In the genomic region with DNA sequence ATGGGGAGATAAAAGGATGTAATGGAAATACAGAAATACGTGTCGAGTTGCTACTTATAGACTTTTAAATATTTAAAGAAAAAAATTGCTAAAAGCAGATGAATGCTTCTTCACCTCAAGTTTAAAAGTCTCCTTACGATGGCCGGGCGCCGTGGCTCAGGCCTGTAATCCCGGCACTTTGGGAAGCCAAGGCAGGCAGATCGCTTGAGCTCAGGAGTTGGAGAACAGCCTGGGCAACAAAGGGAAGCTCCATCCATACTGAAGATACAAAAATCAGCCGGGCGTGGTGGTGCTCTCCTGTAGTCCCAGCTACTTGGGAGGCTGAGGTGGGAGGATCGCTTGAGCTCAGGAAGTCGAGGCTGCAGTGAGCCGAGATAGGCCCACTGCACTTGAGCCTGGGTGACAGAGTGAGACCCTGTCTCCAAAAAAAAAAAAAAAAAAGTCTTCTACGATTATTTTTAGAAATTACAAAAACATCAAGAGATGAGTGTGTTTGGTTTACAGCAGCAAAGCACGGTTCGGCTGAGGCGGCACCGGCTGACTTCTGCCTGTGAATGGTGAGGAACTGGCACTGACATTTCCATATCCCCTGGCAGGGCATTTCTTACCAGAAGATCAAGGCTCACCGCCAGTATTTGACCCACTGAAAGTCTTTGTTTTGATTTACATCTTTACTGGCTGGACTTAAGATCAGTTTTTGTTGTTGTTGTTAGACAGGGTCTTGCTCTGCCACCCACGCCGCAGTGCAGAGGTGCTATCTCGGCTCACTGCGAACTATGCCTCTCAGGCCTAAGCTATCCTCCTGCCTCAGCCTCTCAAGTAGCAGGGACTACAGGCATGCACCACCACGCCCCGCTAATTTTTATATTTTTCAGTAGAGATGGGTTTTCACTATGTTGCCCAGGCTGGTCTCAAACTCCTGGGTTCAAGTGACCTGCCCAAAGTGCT, we compare ENCODE assay signal across 2 cellular contexts.
TF ChIP-seq lines count a peak whose summit lies in the region.

No MANE protein-coding gene starts in this region.

TF ChIP-seq in A549, 52 proteins besides CTCF, POLR2A, EP300 and RAD21:
- TF ChIP-seq GATA3 (IDR thresholded peaks at IDR 0.05; ENCODE audit: borderline replicate concordance): no peak
- TF ChIP-seq, protein P1, sequence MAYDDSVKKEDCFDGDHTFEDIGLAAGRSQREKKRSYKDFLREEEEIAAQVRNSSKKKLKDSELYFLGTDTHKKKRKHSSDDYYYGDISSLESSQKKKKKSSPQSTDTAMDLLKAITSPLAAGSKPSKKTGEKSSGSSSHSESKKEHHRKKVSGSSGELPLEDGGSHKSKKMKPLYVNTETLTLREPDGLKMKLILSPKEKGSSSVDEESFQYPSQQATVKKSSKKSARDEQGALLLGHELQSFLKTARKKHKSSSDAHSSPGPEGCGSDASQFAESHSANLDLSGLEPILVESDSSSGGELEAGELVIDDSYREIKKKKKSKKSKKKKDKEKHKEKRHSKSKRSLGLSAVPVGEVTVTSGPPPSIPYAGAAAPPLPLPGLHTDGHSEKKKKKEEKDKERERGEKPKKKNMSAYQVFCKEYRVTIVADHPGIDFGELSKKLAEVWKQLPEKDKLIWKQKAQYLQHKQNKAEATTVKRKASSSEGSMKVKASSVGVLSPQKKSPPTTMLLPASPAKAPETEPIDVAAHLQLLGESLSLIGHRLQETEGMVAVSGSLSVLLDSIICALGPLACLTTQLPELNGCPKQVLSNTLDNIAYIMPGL (CRISPR knock-in tag; IDR thresholded peaks at IDR 0.05; ENCODE audit: borderline replicate concordance): no peak
- no peak for TF ChIP-seq HEYL (CRISPR knock-in tag; IDR thresholded peaks at IDR 0.05)
- no peak for TF ChIP-seq ZFP36 (IDR thresholded peaks at IDR 0.05; ENCODE audit: borderline replicate concordance, partially characterized antibody)
- TF ChIP-seq RNF2 (IDR thresholded peaks at IDR 0.05; ENCODE audit: borderline replicate concordance, low read depth): no peak
- TF ChIP-seq, protein P2, sequence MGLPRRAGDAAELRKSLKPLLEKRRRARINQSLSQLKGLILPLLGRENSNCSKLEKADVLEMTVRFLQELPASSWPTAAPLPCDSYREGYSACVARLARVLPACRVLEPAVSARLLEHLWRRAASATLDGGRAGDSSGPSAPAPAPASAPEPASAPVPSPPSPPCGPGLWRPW (IDR thresholded peaks at IDR 0.05): no peak
- no peak for TF ChIP-seq RCOR1 (IDR thresholded peaks at IDR 0.05; ENCODE audit: low read depth, low read length)
- TF ChIP-seq POLR2AphosphoS2 (conservative IDR thresholded peaks at IDR 0.05; ENCODE audit: low read length): no peak
- TF ChIP-seq, protein P3, sequence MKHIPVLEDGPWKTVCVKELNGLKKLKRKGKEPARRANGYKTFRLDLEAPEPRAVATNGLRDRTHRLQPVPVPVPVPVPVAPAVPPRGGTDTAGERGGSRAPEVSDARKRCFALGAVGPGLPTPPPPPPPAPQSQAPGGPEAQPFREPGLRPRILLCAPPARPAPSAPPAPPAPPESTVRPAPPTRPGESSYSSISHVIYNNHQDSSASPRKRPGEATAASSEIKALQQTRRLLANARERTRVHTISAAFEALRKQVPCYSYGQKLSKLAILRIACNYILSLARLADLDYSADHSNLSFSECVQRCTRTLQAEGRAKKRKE (CRISPR knock-in tag; IDR thresholded peaks at IDR 0.05; ENCODE audit: low read depth): no peak
- no peak for TF ChIP-seq ZC3H11A (IDR thresholded peaks at IDR 0.05)
- TF ChIP-seq NPAS2 (CRISPR knock-in tag; IDR thresholded peaks at IDR 0.05; ENCODE audit: borderline replicate concordance): no peak
- no peak for TF ChIP-seq HOXB13 (CRISPR knock-in tag; IDR thresholded peaks at IDR 0.05; ENCODE audit: low read depth)
- no peak for TF ChIP-seq PHF8 (IDR thresholded peaks at IDR 0.05; ENCODE audit: borderline replicate concordance, low read depth)
- no peak for TF ChIP-seq FOXS1 (CRISPR knock-in tag; IDR thresholded peaks at IDR 0.05)
- TF ChIP-seq CEBPB (IDR thresholded peaks at IDR 0.05): no peak
TF ChIP-seq in A549: peak in this region for 0.

TF ChIP-seq in GM12878, 131 proteins besides CTCF, POLR2A, EP300 and RAD21:
- TF ChIP-seq SREBF1 (IDR thresholded peaks at IDR 0.05; ENCODE audit: low read length) (no peak), ZNF274 (IDR thresholded peaks at IDR 0.05; ENCODE audit: insufficient read depth, insufficient read length) (no peak), RFX5 (IDR thresholded peaks at IDR 0.05; ENCODE audit: low read depth, low read length) (no peak)
- TF ChIP-seq, protein P4, sequence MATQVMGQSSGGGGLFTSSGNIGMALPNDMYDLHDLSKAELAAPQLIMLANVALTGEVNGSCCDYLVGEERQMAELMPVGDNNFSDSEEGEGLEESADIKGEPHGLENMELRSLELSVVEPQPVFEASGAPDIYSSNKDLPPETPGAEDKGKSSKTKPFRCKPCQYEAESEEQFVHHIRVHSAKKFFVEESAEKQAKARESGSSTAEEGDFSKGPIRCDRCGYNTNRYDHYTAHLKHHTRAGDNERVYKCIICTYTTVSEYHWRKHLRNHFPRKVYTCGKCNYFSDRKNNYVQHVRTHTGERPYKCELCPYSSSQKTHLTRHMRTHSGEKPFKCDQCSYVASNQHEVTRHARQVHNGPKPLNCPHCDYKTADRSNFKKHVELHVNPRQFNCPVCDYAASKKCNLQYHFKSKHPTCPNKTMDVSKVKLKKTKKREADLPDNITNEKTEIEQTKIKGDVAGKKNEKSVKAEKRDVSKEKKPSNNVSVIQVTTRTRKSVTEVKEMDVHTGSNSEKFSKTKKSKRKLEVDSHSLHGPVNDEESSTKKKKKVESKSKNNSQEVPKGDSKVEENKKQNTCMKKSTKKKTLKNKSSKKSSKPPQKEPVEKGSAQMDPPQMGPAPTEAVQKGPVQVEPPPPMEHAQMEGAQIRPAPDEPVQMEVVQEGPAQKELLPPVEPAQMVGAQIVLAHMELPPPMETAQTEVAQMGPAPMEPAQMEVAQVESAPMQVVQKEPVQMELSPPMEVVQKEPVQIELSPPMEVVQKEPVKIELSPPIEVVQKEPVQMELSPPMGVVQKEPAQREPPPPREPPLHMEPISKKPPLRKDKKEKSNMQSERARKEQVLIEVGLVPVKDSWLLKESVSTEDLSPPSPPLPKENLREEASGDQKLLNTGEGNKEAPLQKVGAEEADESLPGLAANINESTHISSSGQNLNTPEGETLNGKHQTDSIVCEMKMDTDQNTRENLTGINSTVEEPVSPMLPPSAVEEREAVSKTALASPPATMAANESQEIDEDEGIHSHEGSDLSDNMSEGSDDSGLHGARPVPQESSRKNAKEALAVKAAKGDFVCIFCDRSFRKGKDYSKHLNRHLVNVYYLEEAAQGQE (IDR thresholded peaks at IDR 0.05; ENCODE audit: low read depth, low read length): no peak
- TF ChIP-seq, protein P5, sequence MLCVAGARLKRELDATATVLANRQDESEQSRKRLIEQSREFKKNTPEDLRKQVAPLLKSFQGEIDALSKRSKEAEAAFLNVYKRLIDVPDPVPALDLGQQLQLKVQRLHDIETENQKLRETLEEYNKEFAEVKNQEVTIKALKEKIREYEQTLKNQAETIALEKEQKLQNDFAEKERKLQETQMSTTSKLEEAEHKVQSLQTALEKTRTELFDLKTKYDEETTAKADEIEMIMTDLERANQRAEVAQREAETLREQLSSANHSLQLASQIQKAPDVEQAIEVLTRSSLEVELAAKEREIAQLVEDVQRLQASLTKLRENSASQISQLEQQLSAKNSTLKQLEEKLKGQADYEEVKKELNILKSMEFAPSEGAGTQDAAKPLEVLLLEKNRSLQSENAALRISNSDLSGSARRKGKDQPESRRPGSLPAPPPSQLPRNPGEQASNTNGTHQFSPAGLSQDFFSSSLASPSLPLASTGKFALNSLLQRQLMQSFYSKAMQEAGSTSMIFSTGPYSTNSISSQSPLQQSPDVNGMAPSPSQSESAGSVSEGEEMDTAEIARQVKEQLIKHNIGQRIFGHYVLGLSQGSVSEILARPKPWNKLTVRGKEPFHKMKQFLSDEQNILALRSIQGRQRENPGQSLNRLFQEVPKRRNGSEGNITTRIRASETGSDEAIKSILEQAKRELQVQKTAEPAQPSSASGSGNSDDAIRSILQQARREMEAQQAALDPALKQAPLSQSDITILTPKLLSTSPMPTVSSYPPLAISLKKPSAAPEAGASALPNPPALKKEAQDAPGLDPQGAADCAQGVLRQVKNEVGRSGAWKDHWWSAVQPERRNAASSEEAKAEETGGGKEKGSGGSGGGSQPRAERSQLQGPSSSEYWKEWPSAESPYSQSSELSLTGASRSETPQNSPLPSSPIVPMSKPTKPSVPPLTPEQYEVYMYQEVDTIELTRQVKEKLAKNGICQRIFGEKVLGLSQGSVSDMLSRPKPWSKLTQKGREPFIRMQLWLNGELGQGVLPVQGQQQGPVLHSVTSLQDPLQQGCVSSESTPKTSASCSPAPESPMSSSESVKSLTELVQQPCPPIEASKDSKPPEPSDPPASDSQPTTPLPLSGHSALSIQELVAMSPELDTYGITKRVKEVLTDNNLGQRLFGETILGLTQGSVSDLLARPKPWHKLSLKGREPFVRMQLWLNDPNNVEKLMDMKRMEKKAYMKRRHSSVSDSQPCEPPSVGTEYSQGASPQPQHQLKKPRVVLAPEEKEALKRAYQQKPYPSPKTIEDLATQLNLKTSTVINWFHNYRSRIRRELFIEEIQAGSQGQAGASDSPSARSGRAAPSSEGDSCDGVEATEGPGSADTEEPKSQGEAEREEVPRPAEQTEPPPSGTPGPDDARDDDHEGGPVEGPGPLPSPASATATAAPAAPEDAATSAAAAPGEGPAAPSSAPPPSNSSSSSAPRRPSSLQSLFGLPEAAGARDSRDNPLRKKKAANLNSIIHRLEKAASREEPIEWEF (IDR thresholded peaks at IDR 0.05; ENCODE audit: insufficient replicate concordance, low read depth, low read length): no peak
- TF ChIP-seq, protein P6, sequence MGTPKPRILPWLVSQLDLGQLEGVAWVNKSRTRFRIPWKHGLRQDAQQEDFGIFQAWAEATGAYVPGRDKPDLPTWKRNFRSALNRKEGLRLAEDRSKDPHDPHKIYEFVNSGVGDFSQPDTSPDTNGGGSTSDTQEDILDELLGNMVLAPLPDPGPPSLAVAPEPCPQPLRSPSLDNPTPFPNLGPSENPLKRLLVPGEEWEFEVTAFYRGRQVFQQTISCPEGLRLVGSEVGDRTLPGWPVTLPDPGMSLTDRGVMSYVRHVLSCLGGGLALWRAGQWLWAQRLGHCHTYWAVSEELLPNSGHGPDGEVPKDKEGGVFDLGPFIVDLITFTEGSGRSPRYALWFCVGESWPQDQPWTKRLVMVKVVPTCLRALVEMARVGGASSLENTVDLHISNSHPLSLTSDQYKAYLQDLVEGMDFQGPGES (IDR thresholded peaks at IDR 0.05): no peak
TF ChIP-seq in GM12878: peak in this region for 0.
